In the genomic region with DNA sequence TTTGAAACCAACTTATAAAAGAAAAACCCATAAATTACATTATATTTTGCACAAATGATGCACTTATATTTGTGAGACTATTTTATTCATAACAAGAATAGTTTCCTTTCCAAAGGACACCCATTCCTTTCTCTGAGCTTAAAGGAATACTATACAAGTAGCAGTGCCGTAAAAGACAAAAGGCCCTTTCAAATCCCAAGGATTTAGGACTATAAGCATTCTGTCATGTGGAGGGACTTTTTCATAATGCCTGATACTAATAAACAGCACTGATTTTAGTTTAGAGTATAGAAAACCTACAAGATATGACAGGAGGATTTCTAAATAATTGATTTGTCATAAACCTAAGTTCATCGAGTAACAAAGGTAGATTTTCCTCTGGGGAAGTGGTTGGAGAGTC, we compare ENCODE assay signal across 21 cellular contexts.
"Had no signal": no experiment of that assay in that cellular context is flagged by ENCODE, and none has a peak within 500 bp of the region (broad histone marks: within the 10 kb centered on the region; RNA-seq: fewer than 3 reads in every experiment).

No MANE protein-coding gene starts in this region.

- H3K27me3 ChIP-seq: adrenal gland, ascending aorta, breast epithelium, colonic mucosa, neutrophil, tibial artery had no signal

- H3K9me3 ChIP-seq: adrenal gland, ascending aorta, breast epithelium, colonic mucosa, neutrophil, tibial artery had no signal

- H3K27ac ChIP-seq: adrenal gland, ascending aorta, breast epithelium, colonic mucosa, neutrophil, parathyroid adenoma, tibial artery had no signal

- ATAC-seq: activated T-helper 17 cell treated with anti-CD3 and anti-CD28 coated beads, Interleukin-2, amount 50 U/mL, for 72 hours; left lobe of liver; natural killer cell; right cardiac atrium; stimulated activated effector memory CD8-positive, alpha-beta T cell treated with anti-CD3 and anti-CD28 coated beads, Interleukin-12 subunit alpha, Interleukin-12 subunit beta, amount 100 ng/mL, for 72 hours; stimulated activated naive CD8-positive, alpha-beta T cell treated with anti-CD3 and anti-CD28 coated beads, Interleukin-15, amount 100 ng/mL, for 72 hours had no signal

- H2AFZ ChIP-seq: parathyroid adenoma had no signal

- H3K4me3 ChIP-seq: adrenal gland, ascending aorta, breast epithelium, colonic mucosa, lung, skin epidermis, tibial artery had no signal

- DNase-seq: activated CD4-positive, alpha-beta T cell treated with anti-CD3 and anti-CD28 coated beads for 1 hour; activated CD8-positive, alpha-beta memory T cell treated with anti-CD3 and anti-CD28 coated beads for 24 hours; activated CD8-positive, alpha-beta memory T cell treated with anti-CD3 and anti-CD28 coated beads, Interleukin-2, amount 50 U/mL, for 4 hours; activated T-cell treated with anti-CD3 and anti-CD28 coated beads, Interleukin-2, amount 50 U/mL, for 24 hours; adrenal gland; colonic mucosa; natural killer cell; right cardiac atrium; stimulated activated CD4-positive, alpha-beta T cell treated with anti-CD3 and anti-CD28 coated beads, Interleukin-2, amount 100 ng/mL, for 24 hours; stimulated activated naive CD8-positive, alpha-beta T cell treated with anti-CD3 and anti-CD28 coated beads, Interleukin-15, amount 100 ng/mL, for 72 hours; T-helper 9 cell; tibial artery had no signal

- H3K36me3 ChIP-seq: adrenal gland, ascending aorta, breast epithelium, colonic mucosa, neutrophil, tibial artery had no signal

- H3K4me1 ChIP-seq: adrenal gland, ascending aorta, breast epithelium, colonic mucosa, parathyroid adenoma had no signal

- H3K79me2 ChIP-seq: parathyroid adenoma had no signal
